ENCODE assay signal across 21 cellular contexts in the genomic region with DNA sequence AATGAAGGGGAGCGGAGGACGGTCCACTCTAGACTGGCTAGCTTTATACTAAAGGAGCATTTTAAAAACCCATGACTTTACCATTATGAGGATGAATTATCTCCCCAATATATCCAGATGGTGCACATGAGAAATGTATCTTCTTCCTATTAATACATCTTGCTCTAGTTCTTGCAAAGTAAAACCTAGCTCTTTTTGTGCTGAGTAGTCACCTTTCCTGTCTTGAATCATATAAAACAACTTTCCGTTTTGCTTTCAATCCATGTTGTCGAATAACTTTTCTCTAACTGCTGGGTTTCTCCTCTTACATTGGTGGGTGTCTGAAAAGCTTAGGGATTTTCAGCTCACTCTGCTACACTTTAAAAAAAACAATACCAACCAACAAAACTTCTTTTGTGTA.
DNase-seq lines count a peak whose midpoint lies in the region; ATAC-seq, FAIRE-seq and TF ChIP-seq lines count a peak whose summit lies in the region.
"Had no signal": no experiment of that assay in that cellular context is flagged by ENCODE, and none has a peak within 500 bp of the region (broad histone marks: within the 10 kb centered on the region; RNA-seq: fewer than 3 reads in every experiment).

No MANE protein-coding gene starts in this region.

- no peak for FAIRE-seq in A549 (lab: Jason Lieb, UNC)
- no peak for FAIRE-seq in K562 (lab: Jason Lieb, UNC)
- FAIRE-seq: D721Med, G401.6, GM12878, GM12892, GM18507 had no signal

- H3K4me3 ChIP-seq in A549 (no peak overlapping the region), MM.1S (ENCODE audit: low read length) (no peak overlapping the region), K562 (no peak overlapping the region)
- H3K4me3 ChIP-seq: BLaER1, GM12878 had no signal

- H3F3A ChIP-seq in MM.1S (ENCODE audit: insufficient read depth, low read length) = no peaks in the 10 kb centered on the region

- BruUV-seq in K562 (replicated peaks; lab: Mats Ljungman, UMichigan) = no TSS peak

- H3K36me3 ChIP-seq in MM.1S (replicated peaks; ENCODE audit: insufficient read depth, low read length) (no peaks in the 10 kb centered on the region), K562 (ENCODE audit: control insufficient read depth, insufficient read depth, low read length) (no peaks in the 10 kb centered on the region)
- H3K36me3 ChIP-seq: BE2C, BLaER1 had no signal

- H3K9ac ChIP-seq in MM.1S (ENCODE audit: low read length) (no peak overlapping the region), K562 (ENCODE audit: insufficient read depth in 1 of 2, low read depth in 2 of 2, low read length in 2 of 2) (no peak overlapping the region)
- H3K9ac ChIP-seq: BLaER1 had no signal

- no peak for TF ChIP-seq CTCF in A549 (IDR thresholded peaks at IDR 0.05)
- no peak for TF ChIP-seq CTCF in MM.1S (IDR thresholded peaks at IDR 0.05; ENCODE audit: low read length)
- TF ChIP-seq CTCF in K562 (IDR thresholded peaks at IDR 0.05 in 2 of 3, conservative IDR thresholded peaks at IDR 0.05 in 1 of 3; ENCODE audit: insufficient read depth in 2 of 3, low read depth in 1 of 3, low read length in 3 of 3) = no peak

- H3K79me2 ChIP-seq in MM.1S (ENCODE audit: low read length) (no peaks in the 10 kb centered on the region), K562 (ENCODE audit: control insufficient read depth, insufficient read depth, low read length) (no peaks in the 10 kb centered on the region)

- H2AFZ ChIP-seq in MM.1S (ENCODE audit: low read length) (no peak overlapping the region), K562 (ENCODE audit: low read depth, low read length) (no peak overlapping the region)

- TF ChIP-seq POLR2A in A549 (IDR thresholded peaks at IDR 0.05; ENCODE audit: low read length) (no peak), K562 (conservative IDR thresholded peaks at IDR 0.05) (no peak)

- no peaks in the 10 kb centered on the region for H4K20me1 ChIP-seq in MM.1S (ENCODE audit: insufficient read depth, low read length)
- H4K20me1 ChIP-seq in K562 (replicated peaks; ENCODE audit: control insufficient read depth, insufficient read depth, low read length) = no peaks in the 10 kb centered on the region
- H4K20me1 ChIP-seq: BLaER1 had no signal

- H3K9me1 ChIP-seq in K562 (ENCODE audit: control insufficient read depth, insufficient read depth, low read length) = no peaks in the 10 kb centered on the region

- no peak for ATAC-seq in A549
- ATAC-seq in K562 = no peak
- no peak for ATAC-seq in GM18502 (IDR thresholded peaks at IDR 0.05; ENCODE audit: poor library complexity, unreplicated experiment)
- ATAC-seq: GM12878 had no signal

- H3K27ac ChIP-seq in A549 (no peak overlapping the region), MM.1S (ENCODE audit: low read length) (no peak overlapping the region), K562 (ENCODE audit: extremely low read depth, low read depth, low read length) (no peak overlapping the region)
- H3K27ac ChIP-seq: 22Rv1, BLaER1 had no signal

- WGBS in A549 (ENCODE audit: missing lambda C conversion rate) = 28% methylated on average over 4 of the region's 4 CpGs
- WGBS in K562 (ENCODE audit: insufficient coverage, low coverage, missing lambda C conversion rate) = 0% methylated on average over 4 of the region's 4 CpGs

- in situ Hi-C loops in K562 (cut with MboI) = no loop called here

- H3K4me2 ChIP-seq in A549 = no peak overlapping the region
- no peak overlapping the region for H3K4me2 ChIP-seq in MM.1S (ENCODE audit: low read depth, low read length)
- H3K4me2 ChIP-seq in K562 (ENCODE audit: insufficient read depth, low read length) = no peak overlapping the region
- H3K4me2 ChIP-seq: BLaER1 had no signal

- no peak for DNase-seq in A549 (ENCODE audit: low read depth in 1 of 2, low spot score in 1 of 2)
- DNase-seq in MM.1S = peak; percentile 23
- DNase-seq in K562 (ENCODE audit: extremely low read depth in 1 of 4, low spot score in 3 of 4) = no peak
- DNase-seq in GM03348 (ENCODE audit: low spot score) = no peak
- DNase-seq: ACHN; BE2C; C1 segment of cervical spinal cord; CD4-positive, alpha-beta memory T cell; CD4-positive, CD25-positive, alpha-beta regulatory T cell; CD8-positive, alpha-beta memory T cell; COR-L47; DMS79 treated with DMSO at 0.1 percent for 48 hours; GF-D8 had no signal

- TF ChIP-seq RAD21 in A549 (conservative IDR thresholded peaks at IDR 0.05 in 1 of 2, IDR thresholded peaks at IDR 0.05 in 1 of 2) (no peak), K562 (CRISPR knock-in tag; conservative IDR thresholded peaks at IDR 0.05 in 1 of 2, IDR thresholded peaks at IDR 0.05 in 1 of 2) (no peak)

- H3K4me1 ChIP-seq in A549 (no peaks in the 10 kb centered on the region), MM.1S (ENCODE audit: low read length) (no peaks in the 10 kb centered on the region), K562 (replicated peaks in 1 of 2; ENCODE audit: control insufficient read depth in 2 of 2, insufficient read depth in 2 of 2, low read length in 2 of 2) (no peaks in the 10 kb centered on the region)
- H3K4me1 ChIP-seq: BE2C, BLaER1 had no signal

- H3K9me3 ChIP-seq in A549 (no peaks in the 10 kb centered on the region), MM.1S (replicated peaks; ENCODE audit: insufficient read depth, low read length) (no peaks in the 10 kb centered on the region), K562 (replicated peaks; ENCODE audit: control insufficient read depth, insufficient read depth, low read depth, low read length) (no peaks in the 10 kb centered on the region)
- H3K9me3 ChIP-seq: BE2C, BLaER1 had no signal

- POLR2A ChIA-PET in A549 (lab: Yijun Ruan, JAX) (no interaction called here), K562 (lab: Yijun Ruan, JAX) (no interaction called here)

- CTCF ChIA-PET in A549 (lab: Yijun Ruan, JAX) (interaction anchor here (1.1 kb wide), 1 partner anchor 8 kb away, joined by 3 read pairs; no protein-coding TSS in a partner anchor), K562 (lab: Yijun Ruan, JAX; ENCODE audit: low intra/inter-chr PET ratio) (no interaction called here)

- intact Hi-C loops in K562 (cut with micrococcal nuclease) = no loop called here

- H3K9me2 ChIP-seq in MM.1S (replicated peaks; ENCODE audit: insufficient read depth, low read length) = no peaks in the 10 kb centered on the region

- TF ChIP-seq EP300 in A549 (IDR thresholded peaks at IDR 0.05) = no peak
- TF ChIP-seq EP300 in K562 (IDR thresholded peaks at IDR 0.05; ENCODE audit: low read length) = no peak

- H3K27me3 ChIP-seq in MM.1S (replicated peaks; ENCODE audit: insufficient read depth, low read length) = no peaks in the 10 kb centered on the region
- H3K27me3 ChIP-seq in K562 (ENCODE audit: control insufficient read depth in 2 of 2, insufficient read depth in 2 of 2, low read length in 2 of 2) = no peaks in the 10 kb centered on the region
- H3K27me3 ChIP-seq: BE2C, BLaER1 had no signal

TF ChIP-seq in A549, 52 proteins besides CTCF, POLR2A, EP300 and RAD21:
- TF ChIP-seq MAFK (IDR thresholded peaks at IDR 0.05; ENCODE audit: partially characterized antibody) = peak; percentile 44
- TF ChIP-seq EHMT2 (IDR thresholded peaks at IDR 0.05; ENCODE audit: low read depth) = no peak

TF ChIP-seq in K562, 482 proteins besides CTCF, POLR2A, EP300 and RAD21:
- no peak for TF ChIP-seq BRD4 (IDR thresholded peaks at IDR 0.05)
- no peak for TF ChIP-seq ZNF584 (CRISPR knock-in tag; IDR thresholded peaks at IDR 0.05; ENCODE audit: low read depth)
- TF ChIP-seq ZNF212 (CRISPR knock-in tag; IDR thresholded peaks at IDR 0.05) = no peak
- TF ChIP-seq PHF20 (IDR thresholded peaks at IDR 0.05; ENCODE audit: partially characterized antibody) = no peak
- TF ChIP-seq TAL1 (IDR thresholded peaks at IDR 0.05) = no peak
- peak; percentile 54; the same call in 1 of the 2 replicates for TF ChIP-seq ZNF316 (IDR thresholded peaks at IDR 0.05)
- no peak for TF ChIP-seq RUNX1 (IDR thresholded peaks at IDR 0.05; ENCODE audit: low read depth)

Comparison
In these comparisons a context has a peak if more than half of its experiments do, and no peak if none do; other contexts are left out.
1. Of the 35 proteins assayed by ChIP-seq in both K562 and A549: peak only in K562: none; only in A549: MAFK; in both: none; in neither: 34.